ENCODE assay signal across 8 cellular contexts in genomic region chr15:90829942-90830440, GRCh38. TPM values are rescaled to one million over a fixed set of nuclear protein-coding genes. Genes with fewer than 3 reads are reported as not detected.
DNase-seq lines count a peak whose midpoint lies in the region; ATAC-seq, FAIRE-seq and TF ChIP-seq lines count a peak whose summit lies in the region.

No MANE protein-coding gene starts in this region.

- H4K20me1 ChIP-seq in BLaER1 (no peaks in the 10 kb centered on the region), GM23338 (replicated peaks; ENCODE audit: insufficient read depth) (no peaks in the 10 kb centered on the region), PC-9 (ENCODE audit: insufficient read depth) (no peaks in the 10 kb centered on the region)

- POLR2A ChIA-PET in activated CD8-positive, alpha-beta T cell treated with anti-CD3 and anti-CD28 coated beads, Interleukin-2, amount 10 ng/mL, durations not matched to agents 7 days and 5 days (lab: Charles Lee), result interaction anchor here (0.6 to 3.5 kb wide), 14 partner anchors 8 to 180 kb away, joined by 3 to 23 read pairs (median 6); no protein-coding TSS in a partner anchor
- POLR2A ChIA-PET in PC-9 (lab: Charles Lee; ENCODE audit: unreplicated experiment), result no interaction called here

- no TSS peak for BruUV-seq in PC-9 (replicated peaks; lab: Mats Ljungman, UMichigan)

- H3K4me1 Mint-ChIP-seq in GM23338, result peaks cover 15% of the 10 kb centered on the region
- H3K4me1 Mint-ChIP-seq in activated CD8-positive, alpha-beta T cell treated with anti-CD3 and anti-CD28 coated beads, Interleukin-2, amount 10 ng/mL, durations not matched to agents 7 days and 5 days (ENCODE audit: low read depth), result peaks cover 72% of the 10 kb centered on the region
- H3K4me1 Mint-ChIP-seq in memory B cell, result peaks cover 17% of the 10 kb centered on the region

- H3K27ac Mint-ChIP-seq in GM23338, result peak overlapping the region; percentile 60; the same call in 1 of the 2 replicates
- peak overlapping the region; percentile 95 for H3K27ac Mint-ChIP-seq in activated CD8-positive, alpha-beta T cell treated with anti-CD3 and anti-CD28 coated beads, Interleukin-2, amount 10 ng/mL, durations not matched to agents 7 days and 5 days
- H3K27ac Mint-ChIP-seq in memory B cell, result peak overlapping the region; percentile 43

- TF ChIP-seq CTCF in GM23338 (conservative IDR thresholded peaks at IDR 0.05; ENCODE audit: low read depth in 2 of 2) (no peak), PC-9 (conservative IDR thresholded peaks at IDR 0.05) (no peak)

- no peak overlapping the region for H3K4me3 Mint-ChIP-seq in GM23338
- peak overlapping the region; percentile 62 for H3K4me3 Mint-ChIP-seq in activated CD8-positive, alpha-beta T cell treated with anti-CD3 and anti-CD28 coated beads, Interleukin-2, amount 10 ng/mL, durations not matched to agents 7 days and 5 days
- H3K4me3 Mint-ChIP-seq in memory B cell, result peak overlapping the region; percentile 66

- CTCF ChIA-PET in activated CD8-positive, alpha-beta T cell treated with anti-CD3 and anti-CD28 coated beads, Interleukin-2, amount 10 ng/mL, durations not matched to agents 7 days and 5 days (lab: Charles Lee), result interaction anchor here (0.7 to 4.6 kb wide), 10 partner anchors 8 to 103 kb away, joined by 3 to 26 read pairs (median 6); partner anchors contain the start of gene HDDC3
- CTCF ChIA-PET in PC-9 (lab: Charles Lee), result no interaction called here

- H3K36me3 ChIP-seq in BLaER1 (no peaks in the 10 kb centered on the region), GM23338 (ENCODE audit: insufficient read depth) (no peaks in the 10 kb centered on the region), small intestine (ENCODE audit: control insufficient read depth in 2 of 2, insufficient read depth in 2 of 2, low read length in 2 of 2) (no peaks in the 10 kb centered on the region), PC-9 (ENCODE audit: low read depth) (no peaks in the 10 kb centered on the region)

- no peak for DNase-seq in GM23338 (ENCODE audit: low spot score)
- peak; percentile 67 for DNase-seq in activated CD8-positive, alpha-beta T cell treated with anti-CD3 and anti-CD28 coated beads, Interleukin-2, amount 10 ng/mL, durations not matched to agents 7 days and 5 days
- no peak for DNase-seq in memory B cell (ENCODE audit: low spot score in 2 of 2)
- no peak for DNase-seq in small intestine
- no peak for DNase-seq in PC-9
- DNase-seq in NCI-H226, result no peak

- H2AFZ ChIP-seq in GM23338 (no peak overlapping the region), PC-9 (no peak overlapping the region)

- H3K4me1 ChIP-seq in BLaER1 (peaks cover 47% of the 10 kb centered on the region), GM23338 (ENCODE audit: insufficient read depth) (peaks cover 3% of the 10 kb centered on the region; the same call in 1 of the 2 replicates), small intestine (ENCODE audit: control insufficient read depth in 2 of 2, insufficient read depth in 1 of 2, low read depth in 1 of 2, low read length in 1 of 2) (no peaks in the 10 kb centered on the region), PC-9 (replicated peaks; ENCODE audit: insufficient read depth) (no peaks in the 10 kb centered on the region)

- H3K4me2 ChIP-seq in BLaER1 (peak overlapping the region; percentile 72), GM23338 (no peak overlapping the region), PC-9 (no peak overlapping the region)

- H3K9me3 Mint-ChIP-seq in GM23338 (peaks cover 5% of the 10 kb centered on the region; the same call in 1 of the 3 replicates), memory B cell (no peaks in the 10 kb centered on the region)
- no peaks in the 10 kb centered on the region for H3K9me3 Mint-ChIP-seq in activated CD8-positive, alpha-beta T cell treated with anti-CD3 and anti-CD28 coated beads, Interleukin-2, amount 10 ng/mL, durations not matched to agents 7 days and 5 days (ENCODE audit: insufficient read depth)

- H3K27me3 Mint-ChIP-seq in GM23338 (ENCODE audit: insufficient read depth, low read depth, poor library complexity) (peaks cover 2% of the 10 kb centered on the region), memory B cell (peaks cover 4% of the 10 kb centered on the region)
- H3K27me3 Mint-ChIP-seq in activated CD8-positive, alpha-beta T cell treated with anti-CD3 and anti-CD28 coated beads, Interleukin-2, amount 10 ng/mL, durations not matched to agents 7 days and 5 days (ENCODE audit: low read depth), result no peaks in the 10 kb centered on the region

- H3K4me3 ChIP-seq in BLaER1, result 0 out of 2 replicates have a peak overlapping the region, but pooled peaks have one; percentile 23
- no peak overlapping the region for H3K4me3 ChIP-seq in GM23338
- H3K4me3 ChIP-seq in small intestine (ENCODE audit: low read depth in 1 of 2, low read length in 2 of 2), result no peak overlapping the region
- H3K4me3 ChIP-seq in PC-9, result no peak overlapping the region

- no peak for FAIRE-seq in small intestine (lab: Jason Lieb, UNC)

- H3K27ac ChIP-seq in BLaER1, result 0 out of 2 replicates have a peak overlapping the region, but pooled peaks have one; percentile 30
- H3K27ac ChIP-seq in GM23338 (ENCODE audit: low read depth), result no peak overlapping the region
- peak overlapping the region in 1 of 2 donors; percentile 52 for H3K27ac ChIP-seq in small intestine (ENCODE audit: low read depth in 1 of 2, low read length in 1 of 2)
- H3K27ac ChIP-seq in PC-9, result no peak overlapping the region

- H3K9me3 ChIP-seq in BLaER1 (peaks cover 13% of the 10 kb centered on the region), small intestine (ENCODE audit: control insufficient read depth, low read depth) (no peaks in the 10 kb centered on the region), PC-9 (ENCODE audit: insufficient read depth, low read depth) (no peaks in the 10 kb centered on the region)

- WGBS in small intestine, 3 donors, result 59 to 78% (median 59%) methylated on average over 15 of the region's 15 CpGs

- H3K27me3 ChIP-seq in BLaER1, result no peaks in the 10 kb centered on the region
- no peaks in the 10 kb centered on the region for H3K27me3 ChIP-seq in GM23338 (ENCODE audit: insufficient read depth)
- H3K27me3 ChIP-seq in small intestine (ENCODE audit: control insufficient read depth in 2 of 2, insufficient read depth in 2 of 2, low read length in 2 of 2), result no peaks in the 10 kb centered on the region
- 0 out of 2 replicates have a peak, but pooled peaks cover 5% of the 10 kb centered on the region for H3K27me3 ChIP-seq in PC-9 (ENCODE audit: insufficient read depth, low read depth)

- peak overlapping the region; percentile 0; the same call in 1 of the 2 replicates for H3K9ac ChIP-seq in BLaER1

- no peaks in the 10 kb centered on the region for H3K79me2 ChIP-seq in GM23338 (replicated peaks; ENCODE audit: insufficient read depth)
- H3K79me2 ChIP-seq in PC-9 (ENCODE audit: low read depth), result no peaks in the 10 kb centered on the region

- H3K36me3 Mint-ChIP-seq in GM23338 (ENCODE audit: low read depth), result no peaks in the 10 kb centered on the region
- peaks cover 8% of the 10 kb centered on the region for H3K36me3 Mint-ChIP-seq in activated CD8-positive, alpha-beta T cell treated with anti-CD3 and anti-CD28 coated beads, Interleukin-2, amount 10 ng/mL, durations not matched to agents 7 days and 5 days (ENCODE audit: low read depth)
- no peaks in the 10 kb centered on the region for H3K36me3 Mint-ChIP-seq in memory B cell

- no peaks in the 10 kb centered on the region for H3F3A ChIP-seq in GM23338 (replicated peaks; ENCODE audit: low read depth)
- no peaks in the 10 kb centered on the region for H3F3A ChIP-seq in PC-9 (ENCODE audit: insufficient read depth, low read depth)

- ATAC-seq in GM23338 (no peak), memory B cell (ENCODE audit: low read depth) (peak; percentile 72), GM19467 (IDR thresholded peaks at IDR 0.05; ENCODE audit: unreplicated experiment) (no peak)
- ATAC-seq in activated CD8-positive, alpha-beta T cell treated with anti-CD3 and anti-CD28 coated beads, Interleukin-2, amount 10 ng/mL, durations not matched to agents 7 days and 5 days, result peak; percentile 86

- intact Hi-C loops in PC-9 (cut with micrococcal nuclease; ENCODE audit: unreplicated experiment), result no loop called here

- H3K9me2 ChIP-seq in GM23338 (ENCODE audit: insufficient read depth), result no peaks in the 10 kb centered on the region
- H3K9me2 ChIP-seq in PC-9 (ENCODE audit: insufficient read depth), result no peaks in the 10 kb centered on the region

TF ChIP-seq in GM23338, 12 proteins besides CTCF, POLR2A, EP300 and RAD21 (continues in another document):
- TF ChIP-seq, protein P1, sequence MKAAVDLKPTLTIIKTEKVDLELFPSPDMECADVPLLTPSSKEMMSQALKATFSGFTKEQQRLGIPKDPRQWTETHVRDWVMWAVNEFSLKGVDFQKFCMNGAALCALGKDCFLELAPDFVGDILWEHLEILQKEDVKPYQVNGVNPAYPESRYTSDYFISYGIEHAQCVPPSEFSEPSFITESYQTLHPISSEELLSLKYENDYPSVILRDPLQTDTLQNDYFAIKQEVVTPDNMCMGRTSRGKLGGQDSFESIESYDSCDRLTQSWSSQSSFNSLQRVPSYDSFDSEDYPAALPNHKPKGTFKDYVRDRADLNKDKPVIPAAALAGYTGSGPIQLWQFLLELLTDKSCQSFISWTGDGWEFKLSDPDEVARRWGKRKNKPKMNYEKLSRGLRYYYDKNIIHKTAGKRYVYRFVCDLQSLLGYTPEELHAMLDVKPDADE (IDR thresholded peaks at IDR 0.05), result no peak
- TF ChIP-seq EZH2 (IDR thresholded peaks at IDR 0.05; ENCODE audit: low read depth, unreplicated experiment), result no peak

RNA-seq across cellular contexts. Expression of gene FURIN, which starts 38.4 kb away (rescaled TPM):
- total RNA-seq in GM23338 (2014; rRNA removed; shearing (Covaris generic)), result 15.7 and 20.9 TPM in 2 replicates
- polyA plus RNA-seq in GM23338 (2016; fragmentation: Nextera tagmentation; extraction: Ambion mirVana), result 6.3 and 7.4 TPM in 2 replicates
- 10 to 100 TPM; 86.0 to 86.5 TPM for total RNA-seq in activated CD8-positive, alpha-beta T cell treated with anti-CD3 and anti-CD28 coated beads, Interleukin-2, amount 10 ng/mL, durations not matched to agents 7 days and 5 days
- 10 to 100 TPM; 22.8 to 52.5 (median 24.6) TPM for polyA plus RNA-seq in small intestine
- total RNA-seq in PC-9 (2021), result 48.7 and 50.4 TPM in 2 replicates

RNA-seq across cellular contexts. Expression of gene FES, which starts 54.3 kb away (rescaled TPM):
- total RNA-seq in GM23338 (2014; rRNA removed; shearing (Covaris generic)), result 14.4 and 18.6 TPM in 2 replicates
- polyA plus RNA-seq in GM23338 (2016; fragmentation: Nextera tagmentation; extraction: Ambion mirVana) (2.7 and 3.1 TPM in 2 replicates), small intestine (10 to 100 TPM in 1 of 3 donors, 1 to 10 TPM in 1, under 1 TPM in 1; 0.89 to 17.2 (median 4.6) TPM)
- 10 to 100 TPM; 10.5 to 11.1 TPM for total RNA-seq in activated CD8-positive, alpha-beta T cell treated with anti-CD3 and anti-CD28 coated beads, Interleukin-2, amount 10 ng/mL, durations not matched to agents 7 days and 5 days
- total RNA-seq in PC-9 (2021), result 2.1 and 3.8 TPM in 2 replicates

Comparison
In these comparisons a context has a peak if more than half of its experiments do, and no peak if none do; other contexts are left out.
1. ATAC-seq: peak in activated CD8-positive, alpha-beta T cell treated with anti-CD3 and anti-CD28 coated beads, Interleukin-2, amount 10 ng/mL, durations not matched to agents 7 days and 5 days (single experiment) and memory B cell (single experiment); none in GM23338 (single experiment) and GM19467 (single experiment).
2. H3K27ac Mint-ChIP-seq: peak in every context shown above with its lines; median percentile 95 in activated CD8-positive, alpha-beta T cell treated with anti-CD3 and anti-CD28 coated beads, Interleukin-2, amount 10 ng/mL, durations not matched to agents 7 days and 5 days; 60 in GM23338; 43 in memory B cell.